In genomic region chr6:154683756-154684523, GRCh38 we compare ENCODE assay signal across 1 cellular context.
TF ChIP-seq lines count a peak whose summit lies in the region.

No MANE protein-coding gene starts in this region.

TF ChIP-seq in K562, 482 proteins besides CTCF, POLR2A, EP300 and RAD21 (continued from another document):
- no peak for TF ChIP-seq PBX2 (CRISPR knock-in tag; IDR thresholded peaks at IDR 0.05; ENCODE audit: low read depth)
- TF ChIP-seq PBX2 (tag; conservative IDR thresholded peaks at IDR 0.05; ENCODE audit: low read depth) = peak; percentile 60; the same call in 1 of the 2 replicates
- TF ChIP-seq MAFG (tag; conservative IDR thresholded peaks at IDR 0.05) = no peak
- no peak for TF ChIP-seq ZNF511 (CRISPR knock-in tag; IDR thresholded peaks at IDR 0.05)
- peak; percentile 79 for TF ChIP-seq MEIS2 (IDR thresholded peaks at IDR 0.05; ENCODE audit: partially characterized antibody)
- TF ChIP-seq RB1 (IDR thresholded peaks at IDR 0.05; ENCODE audit: low read depth) = no peak
- peak; percentile 52; the same call in 1 of the 2 replicates for TF ChIP-seq SPI1 (IDR thresholded peaks at IDR 0.05; ENCODE audit: borderline replicate concordance, low read depth, low read length)
